In the genomic region with DNA sequence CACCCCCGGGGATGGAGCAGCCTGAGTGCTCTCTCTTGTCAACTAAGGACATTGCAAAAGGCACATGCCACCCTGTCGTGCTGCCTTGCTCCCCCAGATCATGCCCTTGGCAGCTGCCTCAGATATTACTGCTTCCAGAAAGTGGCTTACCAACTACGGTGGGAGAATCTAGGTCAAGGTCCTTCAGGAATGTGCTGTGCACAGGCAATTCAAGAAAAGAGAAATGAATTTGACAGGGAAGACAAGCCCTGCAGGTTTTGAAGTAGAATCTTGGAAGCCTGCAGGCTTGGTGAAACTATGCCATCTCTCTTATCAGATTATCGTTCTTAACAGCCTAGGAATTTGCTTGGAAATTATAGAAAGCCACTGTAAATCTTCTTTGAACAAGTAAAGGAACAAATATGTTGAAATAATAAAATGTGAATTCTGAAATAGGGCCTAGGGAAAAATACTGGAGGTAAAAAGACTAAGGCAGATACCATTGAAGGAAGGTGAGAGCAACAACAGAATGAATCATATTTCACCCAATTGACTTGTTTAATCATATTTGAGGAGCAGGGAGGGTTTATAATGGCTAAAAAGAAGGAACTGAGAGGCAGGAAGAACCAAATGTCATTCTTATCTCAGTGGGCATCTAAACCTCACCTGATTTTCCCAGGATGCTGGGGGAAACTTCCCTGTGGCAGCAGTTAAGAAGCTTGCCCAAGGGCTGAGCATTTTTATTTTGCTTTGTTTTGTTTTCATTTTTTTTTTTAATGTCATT, we compare ENCODE assay signal across 18 cellular contexts.
DNase-seq lines count a peak whose midpoint lies in the region; ATAC-seq and TF ChIP-seq lines count a peak whose summit lies in the region.
"Had no signal": no experiment of that assay in that cellular context is flagged by ENCODE, and none has a peak within 500 bp of the region (broad histone marks: within the 10 kb centered on the region; RNA-seq: fewer than 3 reads in every experiment).

No MANE protein-coding gene starts in this region.

- H3K36me3 Mint-ChIP-seq in MCF 10A (ENCODE audit: insufficient read depth, unreplicated experiment), result no peaks in the 10 kb centered on the region
- H3K36me3 Mint-ChIP-seq: immature natural killer cell, naive B cell had no signal

- TF ChIP-seq POLR2A in breast epithelium (IDR thresholded peaks at IDR 0.05), result no peak
- TF ChIP-seq POLR2A in thyroid gland (IDR thresholded peaks at IDR 0.05), result peak in 1 of 2 donors; percentile 17

- H3K4me1 ChIP-seq in breast epithelium (no peaks in the 10 kb centered on the region), adipocyte (ENCODE audit: control insufficient read depth, insufficient read depth, low read length) (peaks cover 14% of the 10 kb centered on the region), lower lobe of right lung (peaks cover 28% of the 10 kb centered on the region), thyroid gland (peaks cover 39 to 51% of the 10 kb centered on the region in 2 donors)

- H3K4me3 ChIP-seq in breast epithelium (no peak overlapping the region), adipocyte (ENCODE audit: low read length) (no peak overlapping the region), lower lobe of right lung (no peak overlapping the region), thyroid gland (replicated peaks in 1 of 3) (no peak overlapping the region)
- H3K4me3 ChIP-seq: skin epidermis, stomach had no signal

- no peaks in the 10 kb centered on the region for H3K27me3 Mint-ChIP-seq in MCF 10A (ENCODE audit: insufficient read depth, unreplicated experiment)
- H3K27me3 Mint-ChIP-seq: activated CD8-positive, alpha-beta memory T cell treated with anti-CD3 and anti-CD28 coated beads, Interleukin-2, amount 10 ng/mL, durations not matched to agents 7 days and 5 days had no signal

- intact Hi-C loops in breast epithelium (cut with DNase I; ENCODE audit: low total_unique reads) (no loop called here), MCF 10A (cut with micrococcal nuclease) (no loop called here), lower lobe of right lung (cut with DNase I) (no loop called here), thyroid gland (cut with DNase I) (no loop called here)

- TF ChIP-seq CTCF in breast epithelium (IDR thresholded peaks at IDR 0.05) (no peak), MCF 10A (IDR thresholded peaks at IDR 0.05; ENCODE audit: unreplicated experiment) (no peak), lower lobe of right lung (IDR thresholded peaks at IDR 0.05) (no peak), thyroid gland (IDR thresholded peaks at IDR 0.05) (no peak)

- WGBS in thyroid gland, 2 donors, result 14 to 21% methylated on average over 4 of the region's 4 CpGs

- ATAC-seq in lower lobe of right lung, result peak; percentile 89
- ATAC-seq: activated CD8-positive, alpha-beta memory T cell treated with anti-CD3 and anti-CD28 coated beads, Interleukin-2, amount 10 ng/mL, durations not matched to agents 7 days and 5 days had no signal

- no peak overlapping the region for H3K4me3 Mint-ChIP-seq in MCF 10A (ENCODE audit: unreplicated experiment)
- H3K4me3 Mint-ChIP-seq: activated CD8-positive, alpha-beta memory T cell treated with anti-CD3 and anti-CD28 coated beads, Interleukin-2, amount 10 ng/mL, durations not matched to agents 7 days and 5 days; central memory CD8-positive, alpha-beta T cell; immature natural killer cell; naive B cell had no signal

- H3K4me1 Mint-ChIP-seq in MCF 10A (ENCODE audit: insufficient read depth, unreplicated experiment), result peaks cover 3% of the 10 kb centered on the region
- H3K4me1 Mint-ChIP-seq: naive B cell had no signal

- H3K9ac ChIP-seq in adipocyte (ENCODE audit: low read length), result no peak overlapping the region

- POLR2A ChIA-PET in MCF 10A (lab: Yijun Ruan, JAX), result interaction anchor here (0.8 kb wide), 1 partner anchor 176 kb away, joined by 3 read pairs; no protein-coding TSS in a partner anchor

- BruUV-seq in MCF 10A (replicated peaks; lab: Mats Ljungman, UMichigan), result no TSS peak

- no peaks in the 10 kb centered on the region for H3K36me3 ChIP-seq in breast epithelium
- H3K36me3 ChIP-seq in adipocyte (ENCODE audit: control insufficient read depth, insufficient read depth, low read length, severe bottlenecking), result no peaks in the 10 kb centered on the region
- H3K36me3 ChIP-seq in lower lobe of right lung, result no peaks in the 10 kb centered on the region
- no peaks in the 10 kb centered on the region for H3K36me3 ChIP-seq in thyroid gland
- H3K36me3 ChIP-seq: stomach, WERI-Rb-1 had no signal

- H3K27ac Mint-ChIP-seq in MCF 10A (ENCODE audit: low read depth, unreplicated experiment), result no peak overlapping the region
- H3K27ac Mint-ChIP-seq: activated CD8-positive, alpha-beta memory T cell treated with anti-CD3 and anti-CD28 coated beads, Interleukin-2, amount 10 ng/mL, durations not matched to agents 7 days and 5 days; immature natural killer cell had no signal

- H3K9me3 ChIP-seq in breast epithelium (no peaks in the 10 kb centered on the region), adipocyte (ENCODE audit: control insufficient read depth, low read length) (peaks cover 11% of the 10 kb centered on the region), lower lobe of right lung (peaks cover 4% of the 10 kb centered on the region), thyroid gland (no peaks in the 10 kb centered on the region)

- peaks cover 13% of the 10 kb centered on the region for H3K9me3 Mint-ChIP-seq in MCF 10A (ENCODE audit: unreplicated experiment)
- H3K9me3 Mint-ChIP-seq: central memory CD8-positive, alpha-beta T cell; immature natural killer cell had no signal

- H3K27me3 ChIP-seq in breast epithelium, result no peaks in the 10 kb centered on the region
- H3K27me3 ChIP-seq in adipocyte (replicated peaks; ENCODE audit: control insufficient read depth, insufficient read depth, low read length), result no peaks in the 10 kb centered on the region
- H3K27me3 ChIP-seq in lower lobe of right lung (ENCODE audit: low read depth), result no peaks in the 10 kb centered on the region
- no peaks in the 10 kb centered on the region for H3K27me3 ChIP-seq in thyroid gland
- H3K27me3 ChIP-seq: stomach had no signal

- CTCF ChIA-PET in MCF 10A (lab: Yijun Ruan, JAX), result no interaction called here

- H3K27ac ChIP-seq in breast epithelium, result peak overlapping the region; percentile 38 to 48
- peak overlapping the region; percentile 37 for H3K27ac ChIP-seq in lower lobe of right lung
- H3K27ac ChIP-seq in thyroid gland, result peak overlapping the region; percentile 77 to 84 (median 83)
- H3K27ac ChIP-seq: stomach, WERI-Rb-1 had no signal

- DNase-seq in breast epithelium (ENCODE audit: low spot score in 2 of 2) (no peak), MCF 10A (ENCODE audit: unreplicated experiment) (no peak), adipocyte (ENCODE audit: low read depth) (peak; percentile 44), lower lobe of right lung (peak; percentile 61), thyroid gland (peak; percentile 92), HuH-7 (ENCODE audit: low spot score) (no peak)
- DNase-seq in stimulated activated CD4-positive, alpha-beta T cell treated with anti-CD3 and anti-CD28 coated beads, Interleukin-4, amount 100 ng/mL, for 1 hour, result no peak
- DNase-seq in effector CD8-positive, alpha-beta T cell (lab: John Stamatoyannopoulos, UW), result no peak
- DNase-seq: activated CD8-positive, alpha-beta memory T cell treated with anti-CD3 and anti-CD28 coated beads, Interleukin-2, amount 10 ng/mL, durations not matched to agents 7 days and 5 days; activated naive CD4-positive, alpha-beta T cell treated with anti-CD3 and anti-CD28 coated beads, Interleukin-2, amount 50 U/mL, for 16 hours; immature natural killer cell; naive B cell; NCI-H2029; stomach; SW 1271; WERI-Rb-1 had no signal

Comparison
In these comparisons a context has a peak if more than half of its experiments do, and no peak if none do; other contexts are left out.
1. DNase-seq: peak in adipocyte (single experiment), lower lobe of right lung (single experiment) and thyroid gland (2 of 2); none in breast epithelium (0 of 2), MCF 10A (single experiment), HuH-7 (single experiment), stimulated activated CD4-positive, alpha-beta T cell treated with anti-CD3 and anti-CD28 coated beads, Interleukin-4, amount 100 ng/mL, for 1 hour (single experiment) and effector CD8-positive, alpha-beta T cell (single experiment).
2. Peak in every context shown above with its lines, with median percentiles within 50 percentile points of each other: H3K27ac ChIP-seq.